ENCODE assay signal across 1 cellular context in the genomic region with DNA sequence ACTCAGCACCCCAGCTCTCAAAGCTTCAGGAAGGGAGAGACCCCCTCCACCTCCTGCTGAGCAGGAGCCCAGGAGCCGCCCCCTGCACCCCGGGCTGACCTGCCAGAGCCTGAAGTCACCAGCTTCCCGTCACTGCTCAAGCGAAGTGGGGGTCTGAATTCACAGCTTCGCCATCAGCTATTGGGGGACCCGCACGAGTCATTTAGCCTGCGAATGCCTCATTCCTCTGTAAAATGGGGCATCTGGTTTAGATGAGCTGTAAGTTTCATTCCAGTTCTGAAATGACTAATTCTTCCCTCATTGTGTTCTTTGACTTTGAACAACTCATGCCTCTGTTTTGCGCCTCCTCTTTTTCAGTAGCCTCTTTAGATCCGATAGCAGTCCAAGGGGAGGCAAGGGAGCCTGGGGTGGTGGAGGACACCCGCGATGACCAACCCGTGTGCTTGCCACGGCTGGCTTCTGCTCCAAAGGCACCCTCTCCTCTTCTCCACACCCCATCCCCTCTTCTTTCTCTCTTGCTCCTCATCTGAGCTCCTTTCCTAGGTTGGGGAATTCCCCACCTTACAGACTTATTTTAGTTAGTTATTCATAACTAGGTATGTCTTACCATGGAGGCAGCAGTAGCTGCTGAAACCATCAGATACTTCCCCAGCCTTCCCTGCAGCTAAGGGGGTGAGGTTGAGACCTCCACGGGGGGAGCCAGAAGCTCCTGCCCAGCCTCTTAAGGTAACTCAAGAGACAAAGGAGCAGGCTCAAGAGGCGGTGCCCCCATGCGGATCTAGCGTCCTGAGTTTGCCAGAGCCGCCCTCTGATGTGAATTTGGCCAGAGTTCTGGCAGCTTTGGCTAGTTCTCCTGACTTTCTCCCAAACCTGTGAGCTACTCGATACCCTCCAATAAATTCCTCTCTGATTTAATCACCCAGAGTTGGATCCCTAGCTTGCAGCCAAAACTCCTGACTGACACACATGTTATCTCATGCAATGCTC.
TF ChIP-seq lines count a peak whose summit lies in the region.

No MANE protein-coding gene starts in this region.

TF ChIP-seq in GM12878, 131 proteins besides CTCF, POLR2A, EP300 and RAD21 (continued from another document and continues in another):
- TF ChIP-seq CUX1 (IDR thresholded peaks at IDR 0.05; ENCODE audit: insufficient replicate concordance, low read depth, low read length) (no peak), CBX3 (IDR thresholded peaks at IDR 0.05; ENCODE audit: borderline replicate concordance, low read depth) (no peak), STAT1 (conservative IDR thresholded peaks at IDR 0.05) (no peak), SP1 (IDR thresholded peaks at IDR 0.05; ENCODE audit: low read depth, low read length) (no peak), YY1 (IDR thresholded peaks at IDR 0.05; ENCODE audit: low read depth, low read length) (peak; percentile 81), HDAC6 (IDR thresholded peaks at IDR 0.05; ENCODE audit: unreplicated experiment) (no peak), IRF4 (IDR thresholded peaks at IDR 0.05; ENCODE audit: low read depth, low read length) (peak; percentile 97), FOS (IDR thresholded peaks at IDR 0.05; ENCODE audit: borderline replicate concordance, extremely low read depth, insufficient read length) (no peak), CBX5 (IDR thresholded peaks at IDR 0.05; ENCODE audit: low read depth) (0 out of 2 replicates have a peak, but pooled peaks have one; percentile 28), TAF1 (IDR thresholded peaks at IDR 0.05; ENCODE audit: borderline replicate concordance, low read depth, low read length) (no peak; the same call in 1 of the 2 replicates), REST (IDR thresholded peaks at IDR 0.05; ENCODE audit: low read depth, low read length) (no peak), HDGF (IDR thresholded peaks at IDR 0.05) (no peak), HDAC2 (IDR thresholded peaks at IDR 0.05) (no peak), RELA (IDR thresholded peaks at IDR 0.05; ENCODE audit: borderline replicate concordance, partially characterized antibody) (no peak), LARP7 (IDR thresholded peaks at IDR 0.05) (peak; percentile 64; the same call in 1 of the 2 replicates), SMC3 (IDR thresholded peaks at IDR 0.05; ENCODE audit: borderline replicate concordance, low read length) (0 out of 2 replicates have a peak, but pooled peaks have one; percentile 5), GABPA (IDR thresholded peaks at IDR 0.05; ENCODE audit: low read depth) (no peak), ZNF622 (IDR thresholded peaks at IDR 0.05) (no peak), NR2F1 (conservative IDR thresholded peaks at IDR 0.05) (peak; percentile 47; the same call in 1 of the 2 replicates), TCF7 (IDR thresholded peaks at IDR 0.05; ENCODE audit: borderline replicate concordance) (no peak), BCL11A (IDR thresholded peaks at IDR 0.05; ENCODE audit: low read depth, low read length) (peak; percentile 53), HCFC1 (IDR thresholded peaks at IDR 0.05; ENCODE audit: low read length) (no peak), PAX5 (IDR thresholded peaks at IDR 0.05; ENCODE audit: borderline replicate concordance, low read depth, low read length) (peak; percentile 8; the same call in 1 of the 2 replicates), NR2C2 (IDR thresholded peaks at IDR 0.05; ENCODE audit: borderline replicate concordance, control insufficient read depth, insufficient read length, low read depth) (no peak), RBBP5 (conservative IDR thresholded peaks at IDR 0.05) (no peak), ESRRA (IDR thresholded peaks at IDR 0.05; ENCODE audit: low read length) (no peak), KDM1A (IDR thresholded peaks at IDR 0.05; ENCODE audit: borderline replicate concordance) (no peak), USF1 (IDR thresholded peaks at IDR 0.05; ENCODE audit: borderline replicate concordance, extremely low read length, insufficient read depth, low read depth, low read length) (no peak), CBFB (IDR thresholded peaks at IDR 0.05; ENCODE audit: low read depth) (no peak), IKZF2 (IDR thresholded peaks at IDR 0.05) (peak; percentile 93 to 96), ZNF384 (IDR thresholded peaks at IDR 0.05; ENCODE audit: borderline replicate concordance, low read depth, low read length) (no peak), IRF5 (IDR thresholded peaks at IDR 0.05; ENCODE audit: borderline replicate concordance) (no peak), ASH2L (IDR thresholded peaks at IDR 0.05; ENCODE audit: borderline replicate concordance, low read depth) (no peak), NFIC (IDR thresholded peaks at IDR 0.05; ENCODE audit: low read depth, low read length) (peak; percentile 85; the same call in 1 of the 2 replicates), ZSCAN29 (IDR thresholded peaks at IDR 0.05) (no peak), FOXK2 (IDR thresholded peaks at IDR 0.05) (no peak), FOXM1 (IDR thresholded peaks at IDR 0.05; ENCODE audit: low read depth, low read length) (peak; percentile 72; the same call in 1 of the 2 replicates)
- TF ChIP-seq, protein P1, sequence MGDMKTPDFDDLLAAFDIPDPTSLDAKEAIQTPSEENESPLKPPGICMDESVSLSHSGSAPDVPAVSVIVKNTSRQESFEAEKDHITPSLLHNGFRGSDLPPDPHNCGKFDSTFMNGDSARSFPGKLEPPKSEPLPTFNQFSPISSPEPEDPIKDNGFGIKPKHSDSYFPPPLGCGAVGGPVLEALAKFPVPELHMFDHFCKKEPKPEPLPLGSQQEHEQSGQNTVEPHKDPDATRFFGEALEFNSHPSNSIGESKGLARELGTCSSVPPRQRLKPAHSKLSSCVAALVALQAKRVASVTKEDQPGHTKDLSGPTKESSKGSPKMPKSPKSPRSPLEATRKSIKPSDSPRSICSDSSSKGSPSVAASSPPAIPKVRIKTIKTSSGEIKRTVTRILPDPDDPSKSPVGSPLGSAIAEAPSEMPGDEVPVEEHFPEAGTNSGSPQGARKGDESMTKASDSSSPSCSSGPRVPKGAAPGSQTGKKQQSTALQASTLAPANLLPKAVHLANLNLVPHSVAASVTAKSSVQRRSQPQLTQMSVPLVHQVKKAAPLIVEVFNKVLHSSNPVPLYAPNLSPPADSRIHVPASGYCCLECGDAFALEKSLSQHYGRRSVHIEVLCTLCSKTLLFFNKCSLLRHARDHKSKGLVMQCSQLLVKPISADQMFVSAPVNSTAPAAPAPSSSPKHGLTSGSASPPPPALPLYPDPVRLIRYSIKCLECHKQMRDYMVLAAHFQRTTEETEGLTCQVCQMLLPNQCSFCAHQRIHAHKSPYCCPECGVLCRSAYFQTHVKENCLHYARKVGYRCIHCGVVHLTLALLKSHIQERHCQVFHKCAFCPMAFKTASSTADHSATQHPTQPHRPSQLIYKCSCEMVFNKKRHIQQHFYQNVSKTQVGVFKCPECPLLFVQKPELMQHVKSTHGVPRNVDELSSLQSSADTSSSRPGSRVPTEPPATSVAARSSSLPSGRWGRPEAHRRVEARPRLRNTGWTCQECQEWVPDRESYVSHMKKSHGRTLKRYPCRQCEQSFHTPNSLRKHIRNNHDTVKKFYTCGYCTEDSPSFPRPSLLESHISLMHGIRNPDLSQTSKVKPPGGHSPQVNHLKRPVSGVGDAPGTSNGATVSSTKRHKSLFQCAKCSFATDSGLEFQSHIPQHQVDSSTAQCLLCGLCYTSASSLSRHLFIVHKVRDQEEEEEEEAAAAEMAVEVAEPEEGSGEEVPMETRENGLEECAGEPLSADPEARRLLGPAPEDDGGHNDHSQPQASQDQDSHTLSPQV (IDR thresholded peaks at IDR 0.05), result 0 out of 2 replicates have a peak, but pooled peaks have one; percentile 7
- TF ChIP-seq, protein P2, sequence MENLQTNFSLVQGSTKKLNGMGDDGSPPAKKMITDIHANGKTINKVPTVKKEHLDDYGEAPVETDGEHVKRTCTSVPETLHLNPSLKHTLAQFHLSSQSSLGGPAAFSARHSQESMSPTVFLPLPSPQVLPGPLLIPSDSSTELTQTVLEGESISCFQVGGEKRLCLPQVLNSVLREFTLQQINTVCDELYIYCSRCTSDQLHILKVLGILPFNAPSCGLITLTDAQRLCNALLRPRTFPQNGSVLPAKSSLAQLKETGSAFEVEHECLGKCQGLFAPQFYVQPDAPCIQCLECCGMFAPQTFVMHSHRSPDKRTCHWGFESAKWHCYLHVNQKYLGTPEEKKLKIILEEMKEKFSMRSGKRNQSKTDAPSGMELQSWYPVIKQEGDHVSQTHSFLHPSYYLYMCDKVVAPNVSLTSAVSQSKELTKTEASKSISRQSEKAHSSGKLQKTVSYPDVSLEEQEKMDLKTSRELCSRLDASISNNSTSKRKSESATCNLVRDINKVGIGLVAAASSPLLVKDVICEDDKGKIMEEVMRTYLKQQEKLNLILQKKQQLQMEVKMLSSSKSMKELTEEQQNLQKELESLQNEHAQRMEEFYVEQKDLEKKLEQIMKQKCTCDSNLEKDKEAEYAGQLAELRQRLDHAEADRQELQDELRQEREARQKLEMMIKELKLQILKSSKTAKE (IDR thresholded peaks at IDR 0.05; ENCODE audit: low read depth, poor library complexity, severe bottlenecking), result peak; percentile 61
